In the genomic region with DNA sequence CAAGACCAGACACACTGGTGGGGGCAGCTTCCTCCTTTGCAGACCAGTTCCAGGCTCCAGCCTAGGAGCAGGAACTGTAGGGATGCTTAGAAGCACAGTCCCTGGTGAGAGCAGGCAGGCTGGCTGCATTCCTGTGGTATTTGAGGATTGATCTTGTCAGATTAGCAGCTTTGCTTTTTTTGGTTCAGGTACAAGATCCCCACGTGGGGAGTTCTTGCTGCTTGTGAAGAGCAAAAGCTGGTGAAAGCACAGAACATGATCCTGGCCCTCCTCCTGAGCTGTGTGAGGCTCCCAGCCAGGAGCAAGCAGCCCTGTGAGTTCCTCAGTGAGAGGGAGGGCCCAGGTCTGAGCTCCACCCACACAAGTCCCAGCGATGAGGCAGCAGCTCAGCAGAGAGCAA, we compare ENCODE assay signal across 8 cellular contexts.
DNase-seq lines count a peak whose midpoint lies in the region; ATAC-seq, FAIRE-seq and TF ChIP-seq lines count a peak whose summit lies in the region.

No MANE protein-coding gene starts in this region.

- H3K79me2 ChIP-seq in HepG2 (ENCODE audit: insufficient read depth, low read length) = no peaks in the 10 kb centered on the region

- H3K4me1 ChIP-seq in HepG2 (ENCODE audit: insufficient read depth, low read length) = no peaks in the 10 kb centered on the region
- H3K4me1 ChIP-seq in right lobe of liver = no peaks in the 10 kb centered on the region
- no peaks in the 10 kb centered on the region for H3K4me1 ChIP-seq in aorta (ENCODE audit: control insufficient read depth in 1 of 2, insufficient read depth in 2 of 2, low read length in 2 of 2)
- peaks cover 2 to 22% (median 9%) of the 10 kb centered on the region in 6 donors for H3K4me1 ChIP-seq in spleen

- H4K20me1 ChIP-seq in HepG2 (ENCODE audit: insufficient read depth, low read length) = no peaks in the 10 kb centered on the region

- peak; percentile 27 for DNase-seq in HepG2 (ENCODE audit: low spot score)
- DNase-seq in right lobe of liver = no peak
- peak; percentile 100 for DNase-seq in astrocyte of the cerebellum (ENCODE audit: low read depth)
- peak; percentile 84 for DNase-seq in kidney epithelial cell (ENCODE audit: low read depth)
- DNase-seq in aorta = peak in 1 of 2 donors; percentile 80
- DNase-seq in spleen = no peak

- TF ChIP-seq POLR2A in HepG2 (IDR thresholded peaks at IDR 0.05; ENCODE audit: insufficient read depth in 1 of 2, low read depth in 2 of 2, low read length in 2 of 2) (no peak), right lobe of liver (IDR thresholded peaks at IDR 0.05) (no peak), spleen (IDR thresholded peaks at IDR 0.05) (no peak)

- H3K36me3 ChIP-seq in HepG2 (replicated peaks in 1 of 2; ENCODE audit: control insufficient read depth in 1 of 2, insufficient read depth in 2 of 2, low read length in 2 of 2) (peaks cover 0 to 3% of the 10 kb centered on the region in 2 experiments; a peak in 4 of 5 replicates), right lobe of liver (no peaks in the 10 kb centered on the region), kidney epithelial cell (ENCODE audit: control insufficient read depth, insufficient read depth, low read length) (no peaks in the 10 kb centered on the region), aorta (ENCODE audit: control insufficient read depth in 1 of 2, insufficient read depth in 2 of 2, low read length in 1 of 2) (no peaks in the 10 kb centered on the region), spleen (peaks cover 0 to 37% (median 0%) of the 10 kb centered on the region in 6 donors)

- TF ChIP-seq RAD21 in HepG2 (CRISPR knock-in tag; IDR thresholded peaks at IDR 0.05) = no peak

- H3K27ac ChIP-seq in HepG2 (ENCODE audit: extremely low read length, insufficient read depth, low read length) (no peak overlapping the region), right lobe of liver (no peak overlapping the region), aorta (ENCODE audit: low read depth in 1 of 2, low read length in 2 of 2) (no peak overlapping the region), spleen (no peak overlapping the region)

- in situ Hi-C loops in HepG2 (cut with HindIII; ENCODE audit: extremely low pct_ligation_motif_present, low pct_unique_long_range_greater_than_20kb) = no loop called here
- in situ Hi-C loops in astrocyte of the cerebellum (cut with HindIII; ENCODE audit: low sequenced_read_pairs) = no loop called here

- 0% methylated on average over 1 of the region's 2 CpGs for WGBS in HepG2 (ENCODE audit: low lambda C conversion rate)
- WGBS in right lobe of liver (ENCODE audit: insufficient coverage, low coverage, low lambda C conversion rate, missing lambda C conversion rate) = no CpG with 5 or more reads among the region's 2 CpGs
- 0 to 3% methylated on average over 2 of the region's 2 CpGs for WGBS in aorta, 2 donors
- 40 to 76% (median 66%) methylated on average over 2 of the region's 2 CpGs for WGBS in spleen, 5 donors

- H2AFZ ChIP-seq in HepG2 (ENCODE audit: low read length) = no peak overlapping the region

- peak; percentile 44 for ATAC-seq in HepG2
- no peak for ATAC-seq in right lobe of liver
- peak; percentile 83 for ATAC-seq in aorta (ENCODE audit: low FRiP score)
- no peak for ATAC-seq in HG03159 (IDR thresholded peaks at IDR 0.05; ENCODE audit: unreplicated experiment)
- ATAC-seq in HG03439 (IDR thresholded peaks at IDR 0.05; ENCODE audit: unreplicated experiment) = no peak

- no peaks in the 10 kb centered on the region for H3K9me3 ChIP-seq in HepG2 (ENCODE audit: low read length)
- H3K9me3 ChIP-seq in right lobe of liver = no peaks in the 10 kb centered on the region
- H3K9me3 ChIP-seq in aorta (ENCODE audit: control insufficient read depth, low read length) = no peaks in the 10 kb centered on the region
- H3K9me3 ChIP-seq in spleen = no peaks in the 10 kb centered on the region

- no peak overlapping the region for H3K4me2 ChIP-seq in HepG2 (ENCODE audit: low read depth, low read length)

- CTCF ChIA-PET in HepG2 (lab: Yijun Ruan, JAX; ENCODE audit: low intra/inter-chr PET ratio, low total read pairs) = no interaction called here

- no TSS peak for BruUV-seq in HepG2 (replicated peaks; lab: Mats Ljungman, UMichigan)

- H3K27me3 ChIP-seq in HepG2 (ENCODE audit: control insufficient read depth in 1 of 2, insufficient read depth in 2 of 2, low read length in 2 of 2) (no peaks in the 10 kb centered on the region), right lobe of liver (no peaks in the 10 kb centered on the region), kidney epithelial cell (ENCODE audit: control insufficient read depth, insufficient read depth, low read length) (no peaks in the 10 kb centered on the region), aorta (ENCODE audit: control insufficient read depth in 1 of 2, insufficient read depth in 2 of 2, low read length in 1 of 2) (no peaks in the 10 kb centered on the region), spleen (replicated peaks in 1 of 7) (no peaks in the 10 kb centered on the region)

- H3K4me3 ChIP-seq in HepG2 (replicated peaks in 1 of 3; ENCODE audit: insufficient read depth in 1 of 3, low read depth in 2 of 3, low read length in 3 of 3) (no peak overlapping the region), right lobe of liver (no peak overlapping the region), astrocyte of the cerebellum (ENCODE audit: low read depth, low read length) (no peak overlapping the region), kidney epithelial cell (ENCODE audit: low read depth, low read length) (no peak overlapping the region), aorta (ENCODE audit: low read length in 2 of 2) (no peak overlapping the region), spleen (no peak overlapping the region)

- no peak overlapping the region for H3K9ac ChIP-seq in HepG2 (ENCODE audit: insufficient read depth, low read depth, low read length)

- TF ChIP-seq CTCF in HepG2 (CRISPR knock-in tag; IDR thresholded peaks at IDR 0.05) = no peak
- TF ChIP-seq CTCF in right lobe of liver (IDR thresholded peaks at IDR 0.05) = no peak
- no peak for TF ChIP-seq CTCF in astrocyte of the cerebellum (IDR thresholded peaks at IDR 0.05; ENCODE audit: low read depth, low read length, missing control alignments)
- no peak for TF ChIP-seq CTCF in kidney epithelial cell (IDR thresholded peaks at IDR 0.05; ENCODE audit: insufficient read depth, low read length, poor library complexity, severe bottlenecking)
- no peak for TF ChIP-seq CTCF in spleen (IDR thresholded peaks at IDR 0.05 in 8 of 11, conservative IDR thresholded peaks at IDR 0.05 in 3 of 11)

- FAIRE-seq in HepG2 (lab: Jason Lieb, UNC) = peak; percentile 50

- POLR2A ChIA-PET in HepG2 (lab: Yijun Ruan, JAX) = no interaction called here

- TF ChIP-seq EP300 in HepG2 (IDR thresholded peaks at IDR 0.05; ENCODE audit: low read depth in 2 of 2, low read length in 2 of 2) (no peak), HepG2 (CRISPR knock-in tag; IDR thresholded peaks at IDR 0.05; ENCODE audit: borderline replicate concordance) (no peak)

- intact Hi-C loops in HepG2 (cut with micrococcal nuclease; ENCODE audit: unreplicated experiment) (no loop called here), right lobe of liver (cut with DNase I) (no loop called here), aorta (cut with DNase I) (no loop called here), spleen (cut with DNase I; ENCODE audit: low total_unique reads) (no loop called here)

TF ChIP-seq in HepG2, 621 proteins besides CTCF, POLR2A, EP300 and RAD21:
- TF ChIP-seq ZNF180 (CRISPR knock-in tag; IDR thresholded peaks at IDR 0.05; ENCODE audit: borderline replicate concordance, low read depth) (no peak), ZNF484 (CRISPR knock-in tag; IDR thresholded peaks at IDR 0.05; ENCODE audit: borderline replicate concordance, low read depth) (no peak), BRD4 (CRISPR knock-in tag; IDR thresholded peaks at IDR 0.05) (no peak), ZNF552 (CRISPR knock-in tag; IDR thresholded peaks at IDR 0.05; ENCODE audit: borderline replicate concordance) (no peak), SPEN (CRISPR knock-in tag; IDR thresholded peaks at IDR 0.05; ENCODE audit: low read depth) (no peak)
- TF ChIP-seq, protein P1, sequence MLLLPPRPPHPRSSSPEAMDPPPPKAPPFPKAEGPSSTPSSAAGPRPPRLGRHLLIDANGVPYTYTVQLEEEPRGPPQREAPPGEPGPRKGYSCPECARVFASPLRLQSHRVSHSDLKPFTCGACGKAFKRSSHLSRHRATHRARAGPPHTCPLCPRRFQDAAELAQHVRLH (CRISPR knock-in tag; IDR thresholded peaks at IDR 0.05; ENCODE audit: borderline replicate concordance, low read depth) = no peak
- TF ChIP-seq, protein P2, sequence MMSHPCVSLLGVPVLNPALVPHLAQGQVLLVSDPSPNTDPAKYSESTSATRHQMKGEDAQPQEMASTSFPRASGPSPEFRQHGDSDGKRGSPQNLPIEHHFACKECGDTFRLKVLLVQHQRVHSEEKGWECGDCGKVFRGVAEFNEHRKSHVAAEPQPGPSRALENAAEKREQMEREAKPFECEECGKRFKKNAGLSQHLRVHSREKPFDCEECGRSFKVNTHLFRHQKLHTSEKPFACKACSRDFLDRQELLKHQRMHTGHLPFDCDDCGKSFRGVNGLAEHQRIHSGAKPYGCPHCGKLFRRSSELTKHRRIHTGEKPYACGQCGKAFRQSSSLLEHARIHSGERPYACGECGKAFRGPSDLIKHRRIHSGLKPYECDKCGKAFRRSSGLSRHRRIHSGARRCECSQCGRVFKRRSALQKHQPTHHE (CRISPR knock-in tag; IDR thresholded peaks at IDR 0.05; ENCODE audit: borderline replicate concordance) = no peak

Comparison
In these comparisons a context has a peak if more than half of its experiments do, and no peak if none do; other contexts are left out.
1. ATAC-seq: peak in HepG2 (single experiment) and aorta (single experiment); none in right lobe of liver (0 of 4), HG03159 (single experiment) and HG03439 (single experiment).
2. DNase-seq: peak in HepG2 (single experiment), astrocyte of the cerebellum (single experiment) and kidney epithelial cell (single experiment); none in right lobe of liver (0 of 3) and spleen (single experiment).